In the genomic region with DNA sequence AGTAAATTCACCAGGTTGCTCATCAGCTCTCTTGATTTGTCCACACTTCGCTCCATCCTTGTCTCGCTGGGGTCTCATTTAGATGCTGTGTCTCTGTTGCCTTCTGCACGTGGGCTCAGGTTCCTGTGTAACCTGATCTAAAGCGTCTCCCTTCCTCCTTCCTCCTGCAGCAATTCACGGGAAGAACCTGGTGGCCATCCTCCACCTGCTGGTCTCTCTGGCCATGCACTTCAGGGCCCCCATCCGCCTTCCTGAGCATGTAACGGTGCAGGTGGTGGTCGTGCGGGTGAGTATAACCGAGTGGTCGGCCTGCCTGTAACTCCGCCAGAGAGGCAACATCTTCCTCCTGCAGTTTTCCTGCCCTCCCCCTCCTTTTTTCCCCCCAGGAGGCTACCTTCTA, we compare ENCODE assay signal across 19 cellular contexts. TPM values are rescaled to one million over a fixed set of nuclear protein-coding genes. Genes with fewer than 3 reads are reported as not detected.
DNase-seq lines count a peak whose midpoint lies in the region; ATAC-seq, FAIRE-seq and TF ChIP-seq lines count a peak whose summit lies in the region.
"Had no signal": no experiment of that assay in that cellular context is flagged by ENCODE, and none has a peak within 500 bp of the region (broad histone marks: within the 10 kb centered on the region; RNA-seq: fewer than 3 reads in every experiment).

No MANE protein-coding gene starts in this region.

- H3K36me3 ChIP-seq in right atrium auricular region: peaks cover 34% of the 10 kb centered on the region
- H3K36me3 ChIP-seq in astrocyte (ENCODE audit: insufficient read depth, low read length): peaks cover 5% of the 10 kb centered on the region
- H3K36me3 ChIP-seq in MG63: peaks cover 40% of the 10 kb centered on the region
- H3K36me3 ChIP-seq in mammary epithelial cell (ENCODE audit: insufficient read depth, low read length): no peaks in the 10 kb centered on the region

- FAIRE-seq in astrocyte (lab: Jason Lieb, UNC): no peak

- H3K4me3 Mint-ChIP-seq in astrocyte (ENCODE audit: unreplicated experiment): no peak overlapping the region
- H3K4me3 Mint-ChIP-seq: B cell; CD4-positive, alpha-beta T cell had no signal

- DNase-seq in Right ventricle myocardium inferior (ENCODE audit: missing footprints) (peak; percentile 7), right atrium auricular region (ENCODE audit: low spot score) (no peak), astrocyte (ENCODE audit: low read depth) (no peak), left kidney (ENCODE audit: low read depth, low spot score) (peak; percentile 80), HCEC 1CT (no peak), MG63 (no peak), mammary epithelial cell (no peak)
- DNase-seq: CD4-positive, alpha-beta T cell; KG1; NCI-H1092 treated with DMSO at 0.1 percent for 48 hours; NCI-H187; NCI-H2227 treated with DMSO at 0.1 percent for 48 hours; NCI-H69; SK-N-SH; T-helper 1 cell had no signal

- CTCF ChIA-PET in mammary epithelial cell (lab: Charles Lee; ENCODE audit: low non-redundant PET): no interaction called here

- H3K9ac ChIP-seq in astrocyte (ENCODE audit: low read length): no peak overlapping the region
- H3K9ac ChIP-seq in mammary epithelial cell (ENCODE audit: insufficient read depth, low read length): no peak overlapping the region
- H3K9ac ChIP-seq: SK-N-SH had no signal

- no peak overlapping the region for H3K27ac Mint-ChIP-seq in astrocyte (ENCODE audit: unreplicated experiment)
- H3K27ac Mint-ChIP-seq: B cell; CD4-positive, alpha-beta T cell had no signal

- H4K20me1 ChIP-seq in astrocyte (ENCODE audit: insufficient read depth, low read length) (peaks cover 8% of the 10 kb centered on the region), mammary epithelial cell (ENCODE audit: insufficient read depth, low read length) (peaks cover 2% of the 10 kb centered on the region)

- H3K79me2 ChIP-seq in astrocyte (ENCODE audit: insufficient read depth, low read length) (no peaks in the 10 kb centered on the region), mammary epithelial cell (ENCODE audit: insufficient read depth, low read length) (no peaks in the 10 kb centered on the region)

- H3K4me1 Mint-ChIP-seq in astrocyte (ENCODE audit: low read depth, unreplicated experiment): no peaks in the 10 kb centered on the region

- dilution Hi-C loops in mammary epithelial cell (cut with HindIII; ENCODE audit: low sequenced_read_pairs): no loop called here

- peaks cover 8% of the 10 kb centered on the region for H3K27me3 Mint-ChIP-seq in astrocyte (ENCODE audit: low read depth, unreplicated experiment)
- H3K27me3 Mint-ChIP-seq: B cell; CD4-positive, alpha-beta T cell had no signal

- H3K4me2 ChIP-seq in astrocyte (ENCODE audit: low read length): peak overlapping the region; percentile 67
- no peak overlapping the region for H3K4me2 ChIP-seq in mammary epithelial cell (ENCODE audit: insufficient read depth, low read depth, low read length)
- H3K4me2 ChIP-seq: SK-N-SH had no signal

- intact Hi-C loops in Right ventricle myocardium inferior (cut with DNase I) (no loop called here), mammary epithelial cell (cut with micrococcal nuclease) (no loop called here)

- peaks cover 19% of the 10 kb centered on the region for H3K9me3 Mint-ChIP-seq in astrocyte (ENCODE audit: unreplicated experiment)

- in situ Hi-C loops in mammary epithelial cell (cut with MboI; ENCODE audit: low sequenced_read_pairs in 2 of 2): no loop called here

- H3K4me3 ChIP-seq in right atrium auricular region: no peak overlapping the region
- no peak overlapping the region for H3K4me3 ChIP-seq in astrocyte (ENCODE audit: insufficient read depth, low read depth, low read length)
- H3K4me3 ChIP-seq in MG63: no peak overlapping the region
- no peak overlapping the region for H3K4me3 ChIP-seq in mammary epithelial cell (replicated peaks in 1 of 3; ENCODE audit: insufficient read depth in 1 of 3, low read depth in 2 of 3, low read length in 3 of 3)

- no peak for TF ChIP-seq CTCF in right atrium auricular region (IDR thresholded peaks at IDR 0.05)
- no peak for TF ChIP-seq CTCF in astrocyte (IDR thresholded peaks at IDR 0.05; ENCODE audit: insufficient read depth, low read depth, low read length)
- TF ChIP-seq CTCF in mammary epithelial cell (conservative IDR thresholded peaks at IDR 0.05 in 1 of 2, IDR thresholded peaks at IDR 0.05 in 1 of 2; ENCODE audit: extremely low read depth in 1 of 2, insufficient read depth in 1 of 2, low read depth in 1 of 2, low read length in 2 of 2): no peak

- H3K27ac ChIP-seq in right atrium auricular region (no peak overlapping the region), astrocyte (ENCODE audit: low read depth, low read length) (no peak overlapping the region), mammary epithelial cell (ENCODE audit: insufficient read depth, low read depth, low read length) (no peak overlapping the region)

- H3K4me1 ChIP-seq in right atrium auricular region (peaks cover 0 to 28% of the 10 kb centered on the region in 2 donors), astrocyte (ENCODE audit: insufficient read depth, low read length) (peaks cover 25% of the 10 kb centered on the region), mammary epithelial cell (ENCODE audit: insufficient read depth, low read length) (peaks cover 4% of the 10 kb centered on the region)

- H3K27me3 ChIP-seq in right atrium auricular region: no peaks in the 10 kb centered on the region
- H3K27me3 ChIP-seq in astrocyte (ENCODE audit: insufficient read depth, low read length): no peaks in the 10 kb centered on the region
- no peaks in the 10 kb centered on the region for H3K27me3 ChIP-seq in MG63
- no peaks in the 10 kb centered on the region for H3K27me3 ChIP-seq in mammary epithelial cell (ENCODE audit: insufficient read depth, low read length)

- H3K9me3 ChIP-seq in right atrium auricular region (peaks cover 8 to 11% of the 10 kb centered on the region in 2 donors), astrocyte (ENCODE audit: insufficient read depth, low read depth, low read length) (peaks cover 7% of the 10 kb centered on the region), MG63 (peaks cover 6% of the 10 kb centered on the region; the same call in 1 of the 2 replicates), mammary epithelial cell (replicated peaks; ENCODE audit: insufficient read depth, low read length) (peaks cover 8% of the 10 kb centered on the region)
- H3K9me3 ChIP-seq: SK-N-SH had no signal

- H3K36me3 Mint-ChIP-seq in astrocyte (ENCODE audit: low read depth, unreplicated experiment): peaks cover 32% of the 10 kb centered on the region

- no TSS peak for BruUV-seq in mammary epithelial cell (replicated peaks; lab: Mats Ljungman, UMichigan)

- no peak overlapping the region for H2AFZ ChIP-seq in astrocyte (ENCODE audit: low read depth, low read length)
- H2AFZ ChIP-seq in mammary epithelial cell (ENCODE audit: low read depth, low read length): no peak overlapping the region

- 69% methylated on average over 7 of the region's 12 CpGs for WGBS in mammary epithelial cell (ENCODE audit: low coverage, missing lambda C conversion rate)

- ATAC-seq in Right ventricle myocardium inferior: no peak
- no peak for ATAC-seq in GM21528 (IDR thresholded peaks at IDR 0.05; ENCODE audit: low FRiP score, unreplicated experiment)
- ATAC-seq: HCT116 had no signal

RNA-seq across cellular contexts. Expression of a gene that starts 48.0 kb away (rescaled TPM):
- total RNA-seq in Right ventricle myocardium inferior (3.1 TPM), right atrium auricular region (1 to 10 TPM; 2.1 to 7.2 TPM), astrocyte (0.23 TPM in 1 of 2 replicates, not detected in the other), mammary epithelial cell (not detected)
- total RNA-seq in MG63 (2014; rRNA removed; shearing (Covaris generic); ENCODE audit: low replicate concordance): not detected in 2 replicates
- polyA plus RNA-seq in mammary epithelial cell: not detected
- not detected for polyA minus RNA-seq in mammary epithelial cell
- total RNA-seq: M059J had no signal

Comparison
In these comparisons a context has a peak if more than half of its experiments do, and no peak if none do; other contexts are left out.
1. DNase-seq: peak in Right ventricle myocardium inferior (single experiment) and left kidney (single experiment); none in right atrium auricular region (single experiment), astrocyte (single experiment), HCEC 1CT (single experiment), MG63 (single experiment) and mammary epithelial cell (single experiment).